Comparison of ENCODE assay signal across 29 cellular contexts in the genomic region with DNA sequence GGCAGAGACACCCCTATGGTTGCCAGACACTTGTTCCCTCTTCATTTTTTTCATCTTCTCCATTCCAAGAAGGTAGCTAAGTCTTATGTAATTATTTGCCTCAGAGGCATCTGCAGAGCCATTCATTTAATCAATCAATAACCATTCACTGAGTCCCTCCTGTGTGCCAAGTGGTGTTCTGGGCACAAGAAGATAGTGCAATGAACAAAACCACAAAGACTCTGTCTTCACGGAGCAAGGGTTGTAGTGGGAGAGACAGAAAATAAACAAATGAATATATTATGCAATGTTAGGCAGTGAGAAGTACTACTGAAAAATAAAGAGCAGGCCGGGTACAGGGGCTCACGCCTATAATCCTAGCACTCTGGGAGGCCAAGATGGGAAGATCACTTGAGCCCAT.
"Had no signal": no experiment of that assay in that cellular context is flagged by ENCODE, and none has a peak within 500 bp of the region (broad histone marks: within the 10 kb centered on the region; RNA-seq: fewer than 3 reads in every experiment).

No MANE protein-coding gene starts in this region.

- H3K36me3 Mint-ChIP-seq: activated naive CD4-positive, alpha-beta T cell treated with anti-CD3 and anti-CD28 coated beads, Interleukin-2, amount 10 ng/mL, durations not matched to agents 7 days and 5 days; activated naive CD8-positive, alpha-beta T cell treated with anti-CD3 and anti-CD28 coated beads, Interleukin-2, amount 10 ng/mL, durations not matched to agents 7 days and 5 days; stimulated activated effector memory CD8-positive, alpha-beta T cell treated with anti-CD3 and anti-CD28 coated beads, Interleukin-12 subunit alpha, Interleukin-12 subunit beta, amount 100 ng/mL, for 72 hours; type B pancreatic cell had no signal

- H3K27ac Mint-ChIP-seq: activated naive CD4-positive, alpha-beta T cell treated with anti-CD3 and anti-CD28 coated beads, Interleukin-2, amount 10 ng/mL, durations not matched to agents 7 days and 5 days; activated naive CD8-positive, alpha-beta T cell treated with anti-CD3 and anti-CD28 coated beads, Interleukin-2, amount 10 ng/mL, durations not matched to agents 7 days and 5 days; activated T-helper 1 cell treated with anti-CD3 and anti-CD28 coated beads, Interleukin-12 subunit alpha, Interleukin-12 subunit beta, Interleukin-2, Interleukin-4 antibody, amounts not matched to agents 30 ng/mL and 10 ng/mL and 1 ng/mL, durations not matched to agents 14 hours and 24 hours and 36 hours; effector memory CD8-positive, alpha-beta T cell; nephron; stimulated activated effector memory CD8-positive, alpha-beta T cell treated with anti-CD3 and anti-CD28 coated beads, Interleukin-12 subunit alpha, Interleukin-12 subunit beta, amount 100 ng/mL, for 72 hours; stimulated activated naive CD8-positive, alpha-beta T cell treated with anti-CD3 and anti-CD28 coated beads, Interleukin-15, Interleukin-2, amounts not matched to agents 100 ng/mL and 50 ng/mL, for 24 hours; T-helper 1 cell treated with Interleukin-12 subunit alpha and Interleukin-12 subunit beta and Interleukin-4 antibody, amounts not matched to agents 30 μg/mL and 1 μg/mL, for 36 hours; type B pancreatic cell had no signal

- H3K4me1 Mint-ChIP-seq: activated naive CD4-positive, alpha-beta T cell treated with anti-CD3 and anti-CD28 coated beads, Interleukin-2, amount 10 ng/mL, durations not matched to agents 7 days and 5 days; stimulated activated effector memory CD8-positive, alpha-beta T cell treated with anti-CD3 and anti-CD28 coated beads, Interleukin-12 subunit alpha, Interleukin-12 subunit beta, amount 100 ng/mL, for 72 hours had no signal

- H3K4me3 ChIP-seq: heart right ventricle, left ventricle myocardium inferior, skin epidermis, uterus had no signal

- H3K9me3 ChIP-seq: heart right ventricle, left ventricle myocardium inferior, uterus had no signal

- DNase-seq: activated CD4-positive, alpha-beta T cell treated with anti-CD3 and anti-CD28 coated beads for 4 hours; activated CD4-positive, alpha-beta T cell treated with anti-CD3 and anti-CD28 coated beads, Interleukin-2, amount 50 U/mL, for 4 hours; activated gamma-delta T cell; activated naive CD4-positive, alpha-beta T cell treated with anti-CD3 and anti-CD28 coated beads, Interleukin-2, amount 10 ng/mL, durations not matched to agents 7 days and 5 days; activated naive CD8-positive, alpha-beta T cell treated with anti-CD3 and anti-CD28 coated beads, Interleukin-2, amount 10 ng/mL, durations not matched to agents 7 days and 5 days; amniotic stem cell; brain microvascular endothelial cell; caudate nucleus; cortex of kidney; effector memory CD8-positive, alpha-beta T cell; foreskin melanocyte; heart right ventricle; kidney glomerular epithelial cell; left ventricle myocardium inferior; posterior cingulate gyrus; stimulated activated CD4-positive, alpha-beta T cell treated with anti-CD3 and anti-CD28 coated beads, Interleukin-12 subunit alpha, Interleukin-12 subunit beta, amount 100 ng/mL, for 4 hours; stimulated activated CD4-positive, alpha-beta T cell treated with anti-CD3 and anti-CD28 coated beads, Interleukin-4, amount 100 ng/mL, for 24 hours; substantia nigra; T-helper 9 cell; uterus had no signal

- H3K27ac ChIP-seq: brain microvascular endothelial cell, heart right ventricle, left ventricle myocardium inferior, skin epidermis, uterus, VCaP had no signal

- H3K27me3 ChIP-seq: brain microvascular endothelial cell, heart right ventricle, uterus had no signal

- H3K4me3 Mint-ChIP-seq: activated naive CD4-positive, alpha-beta T cell treated with anti-CD3 and anti-CD28 coated beads, Interleukin-2, amount 10 ng/mL, durations not matched to agents 7 days and 5 days; activated naive CD8-positive, alpha-beta T cell treated with anti-CD3 and anti-CD28 coated beads, Interleukin-2, amount 10 ng/mL, durations not matched to agents 7 days and 5 days; activated T-helper 1 cell treated with anti-CD3 and anti-CD28 coated beads, Interleukin-12 subunit alpha, Interleukin-12 subunit beta, Interleukin-2, Interleukin-4 antibody, amounts not matched to agents 30 ng/mL and 10 ng/mL and 1 ng/mL, durations not matched to agents 14 hours and 24 hours and 36 hours; effector memory CD8-positive, alpha-beta T cell; nephron; stimulated activated effector memory CD8-positive, alpha-beta T cell treated with anti-CD3 and anti-CD28 coated beads, Interleukin-12 subunit alpha, Interleukin-12 subunit beta, amount 100 ng/mL, for 72 hours; stimulated activated naive CD8-positive, alpha-beta T cell treated with anti-CD3 and anti-CD28 coated beads, Interleukin-15, Interleukin-2, amounts not matched to agents 100 ng/mL and 50 ng/mL, for 24 hours; T-helper 1 cell treated with Interleukin-12 subunit alpha and Interleukin-12 subunit beta and Interleukin-4 antibody, amounts not matched to agents 30 μg/mL and 1 μg/mL, for 36 hours; type B pancreatic cell had no signal

- H3K9me3 Mint-ChIP-seq: activated naive CD4-positive, alpha-beta T cell treated with anti-CD3 and anti-CD28 coated beads, Interleukin-2, amount 10 ng/mL, durations not matched to agents 7 days and 5 days; activated naive CD8-positive, alpha-beta T cell treated with anti-CD3 and anti-CD28 coated beads, Interleukin-2, amount 10 ng/mL, durations not matched to agents 7 days and 5 days; activated T-helper 1 cell treated with anti-CD3 and anti-CD28 coated beads, Interleukin-12 subunit alpha, Interleukin-12 subunit beta, Interleukin-2, Interleukin-4 antibody, amounts not matched to agents 30 ng/mL and 10 ng/mL and 1 ng/mL, durations not matched to agents 14 hours and 24 hours and 36 hours; effector memory CD8-positive, alpha-beta T cell; nephron; stimulated activated effector memory CD8-positive, alpha-beta T cell treated with anti-CD3 and anti-CD28 coated beads, Interleukin-12 subunit alpha, Interleukin-12 subunit beta, amount 100 ng/mL, for 72 hours; stimulated activated naive CD8-positive, alpha-beta T cell treated with anti-CD3 and anti-CD28 coated beads, Interleukin-15, Interleukin-2, amounts not matched to agents 100 ng/mL and 50 ng/mL, for 24 hours; T-helper 1 cell treated with Interleukin-12 subunit alpha and Interleukin-12 subunit beta and Interleukin-4 antibody, amounts not matched to agents 30 μg/mL and 1 μg/mL, for 36 hours; type B pancreatic cell had no signal

- H3K27me3 Mint-ChIP-seq: type B pancreatic cell had no signal

- H3K36me3 ChIP-seq: brain microvascular endothelial cell, heart right ventricle, left ventricle myocardium inferior, uterus had no signal

- H3K4me1 ChIP-seq: uterus had no signal

- ATAC-seq: effector memory CD8-positive, alpha-beta T cell; heart right ventricle; sciatic nerve; stimulated activated effector memory CD8-positive, alpha-beta T cell treated with anti-CD3 and anti-CD28 coated beads, Interleukin-12 subunit alpha, Interleukin-12 subunit beta, amount 100 ng/mL, for 72 hours had no signal
